ENCODE assay signal across 12 cellular contexts in the genomic region with DNA sequence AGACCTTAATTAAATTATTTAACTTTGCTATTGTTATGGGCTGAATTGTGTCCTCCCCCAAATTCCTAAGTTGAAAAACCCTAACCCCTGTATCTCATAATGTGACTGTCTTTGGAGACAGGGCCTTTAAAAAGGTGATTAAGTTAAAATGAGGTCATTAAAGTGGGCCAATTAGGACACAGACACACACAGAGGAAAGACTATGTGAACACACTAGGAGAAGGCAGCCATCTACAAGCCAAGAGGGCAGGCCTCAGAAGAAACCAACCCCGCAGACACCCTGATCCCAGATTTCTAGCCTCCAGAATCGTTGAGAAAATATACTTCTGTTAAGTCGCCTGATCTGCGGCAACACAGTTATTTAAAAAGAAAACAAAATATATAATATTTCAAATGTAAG. TPM values are rescaled to one million over a fixed set of nuclear protein-coding genes. Genes with fewer than 3 reads are reported as not detected.
DNase-seq lines count a peak whose midpoint lies in the region; ATAC-seq and TF ChIP-seq lines count a peak whose summit lies in the region.
"Had no signal": no experiment of that assay in that cellular context is flagged by ENCODE, and none has a peak within 500 bp of the region (broad histone marks: within the 10 kb centered on the region; RNA-seq: fewer than 3 reads in every experiment).

No MANE protein-coding gene starts in this region.

- H3F3A ChIP-seq in OCI-LY1 (ENCODE audit: insufficient read depth, low read length) = peaks cover 11% of the 10 kb centered on the region

- H3K9me2 ChIP-seq in OCI-LY1 (ENCODE audit: low read depth, low read length) = no peaks in the 10 kb centered on the region

- H3K27ac Mint-ChIP-seq in activated T-cell treated with anti-CD3 and anti-CD28 coated beads, Interleukin-2, amount 50 U/mL, for 72 hours = peak overlapping the region; percentile 99
- H3K27ac Mint-ChIP-seq in effector memory CD8-positive, alpha-beta T cell = peak overlapping the region; percentile 65 to 100
- H3K27ac Mint-ChIP-seq in stimulated activated naive CD8-positive, alpha-beta T cell treated with anti-CD3 and anti-CD28 coated beads, Interleukin-15, Interleukin-2, amounts not matched to agents 100 ng/mL and 50 ng/mL, for 24 hours = peak overlapping the region; percentile 96

- no peak for DNase-seq in activated T-cell treated with anti-CD3 and anti-CD28 coated beads, Interleukin-2, amount 50 U/mL, for 72 hours
- no peak for DNase-seq in activated T-cell treated with anti-CD3 and anti-CD28 coated beads for 4 hours
- no peak for DNase-seq in effector memory CD8-positive, alpha-beta T cell
- no peak for DNase-seq in ecto neural progenitor cell (ENCODE audit: low spot score)
- no peak for DNase-seq in RKO (ENCODE audit: low spot score)
- DNase-seq in hepatic stellate cell (ENCODE audit: low spot score) = no peak
- DNase-seq: glutamatergic neuron; NCI-H187 treated with DMSO at 0.1 percent for 48 hours; NK-92 treated with Interleukin-12 subunit alpha and Interleukin-12 subunit beta, amount 100 ng/mL, for 24 hours had no signal

- H3K9me3 Mint-ChIP-seq in activated T-cell treated with anti-CD3 and anti-CD28 coated beads, Interleukin-2, amount 50 U/mL, for 72 hours = no peaks in the 10 kb centered on the region
- H3K9me3 Mint-ChIP-seq in effector memory CD8-positive, alpha-beta T cell = no peaks in the 10 kb centered on the region
- H3K9me3 Mint-ChIP-seq in stimulated activated naive CD8-positive, alpha-beta T cell treated with anti-CD3 and anti-CD28 coated beads, Interleukin-15, Interleukin-2, amounts not matched to agents 100 ng/mL and 50 ng/mL, for 24 hours = no peaks in the 10 kb centered on the region

- H3K4me2 ChIP-seq in OCI-LY1 (ENCODE audit: low read length) = peak overlapping the region; percentile 79

- no peak for TF ChIP-seq CTCF in OCI-LY1 (IDR thresholded peaks at IDR 0.05; ENCODE audit: low read length)

- H3K27ac ChIP-seq in OCI-LY1 (ENCODE audit: low read depth, low read length, poor library complexity, severe bottlenecking) = peak overlapping the region; percentile 83

- H3K36me3 Mint-ChIP-seq in activated T-cell treated with anti-CD3 and anti-CD28 coated beads, Interleukin-2, amount 50 U/mL, for 72 hours (ENCODE audit: insufficient read depth in 2 of 2) = peaks cover 31 to 69% of the 10 kb centered on the region in 2 donors
- peaks cover 96% of the 10 kb centered on the region for H3K36me3 Mint-ChIP-seq in effector memory CD8-positive, alpha-beta T cell (ENCODE audit: insufficient read depth)
- peaks cover 84% of the 10 kb centered on the region for H3K36me3 Mint-ChIP-seq in stimulated activated naive CD8-positive, alpha-beta T cell treated with anti-CD3 and anti-CD28 coated beads, Interleukin-15, Interleukin-2, amounts not matched to agents 100 ng/mL and 50 ng/mL, for 24 hours (ENCODE audit: low read depth)

- H2AFZ ChIP-seq in OCI-LY1 (ENCODE audit: low read length) = no peak overlapping the region

- no peaks in the 10 kb centered on the region for H3K9me3 ChIP-seq in OCI-LY1 (ENCODE audit: low read length)

- H3K4me1 ChIP-seq in OCI-LY1 (ENCODE audit: insufficient read depth, low read length, severe bottlenecking) = peaks cover 86% of the 10 kb centered on the region

- H3K79me2 ChIP-seq in OCI-LY1 (ENCODE audit: insufficient read depth, low read length) = peaks cover 96% of the 10 kb centered on the region

- H3K27me3 ChIP-seq in OCI-LY1 (ENCODE audit: insufficient read depth, low read length) = no peaks in the 10 kb centered on the region

- H3K4me3 ChIP-seq in OCI-LY1 (ENCODE audit: low read depth, low read length, poor library complexity, severe bottlenecking) = peak overlapping the region; percentile 14
- H3K4me3 ChIP-seq: K562 had no signal

- peak overlapping the region; percentile 93 to 95 for H3K4me3 Mint-ChIP-seq in activated T-cell treated with anti-CD3 and anti-CD28 coated beads, Interleukin-2, amount 50 U/mL, for 72 hours
- H3K4me3 Mint-ChIP-seq in effector memory CD8-positive, alpha-beta T cell = peak overlapping the region; percentile 65 to 100
- peak overlapping the region; percentile 94 for H3K4me3 Mint-ChIP-seq in stimulated activated naive CD8-positive, alpha-beta T cell treated with anti-CD3 and anti-CD28 coated beads, Interleukin-15, Interleukin-2, amounts not matched to agents 100 ng/mL and 50 ng/mL, for 24 hours

- no peak overlapping the region for H3K9ac ChIP-seq in OCI-LY1 (ENCODE audit: low read length)

- peak; percentile 33 to 50 for ATAC-seq in activated T-cell treated with anti-CD3 and anti-CD28 coated beads, Interleukin-2, amount 50 U/mL, for 72 hours (replicated peaks in 1 of 2)
- peak; percentile 21 for ATAC-seq in effector memory CD8-positive, alpha-beta T cell (replicated peaks)
- ATAC-seq: K562 had no signal

- no peaks in the 10 kb centered on the region for H3K27me3 Mint-ChIP-seq in activated T-cell treated with anti-CD3 and anti-CD28 coated beads, Interleukin-2, amount 50 U/mL, for 72 hours (ENCODE audit: low read depth)
- no peaks in the 10 kb centered on the region for H3K27me3 Mint-ChIP-seq in effector memory CD8-positive, alpha-beta T cell
- H3K27me3 Mint-ChIP-seq in stimulated activated naive CD8-positive, alpha-beta T cell treated with anti-CD3 and anti-CD28 coated beads, Interleukin-15, Interleukin-2, amounts not matched to agents 100 ng/mL and 50 ng/mL, for 24 hours = no peaks in the 10 kb centered on the region

- H3K4me1 Mint-ChIP-seq in activated T-cell treated with anti-CD3 and anti-CD28 coated beads, Interleukin-2, amount 50 U/mL, for 72 hours (ENCODE audit: low read depth) = peaks cover 58% of the 10 kb centered on the region
- peaks cover 39 to 59% of the 10 kb centered on the region in 2 donors for H3K4me1 Mint-ChIP-seq in effector memory CD8-positive, alpha-beta T cell (ENCODE audit: low read depth in 2 of 2)
- H3K4me1 Mint-ChIP-seq in stimulated activated naive CD8-positive, alpha-beta T cell treated with anti-CD3 and anti-CD28 coated beads, Interleukin-15, Interleukin-2, amounts not matched to agents 100 ng/mL and 50 ng/mL, for 24 hours (ENCODE audit: low read depth) = peaks cover 70% of the 10 kb centered on the region

- no peaks in the 10 kb centered on the region for H4K20me1 ChIP-seq in OCI-LY1 (ENCODE audit: insufficient read depth, low read length)

- peaks cover 85% of the 10 kb centered on the region for H3K36me3 ChIP-seq in OCI-LY1 (ENCODE audit: insufficient read depth, low read length)

RNA-seq across cellular contexts. Expression of gene STK17B, which starts 6.4 kb away (rescaled TPM):
- total RNA-seq in activated T-cell treated with anti-CD3 and anti-CD28 coated beads, Interleukin-2, amount 50 U/mL, for 72 hours = 100 to 1,000 TPM; 279 to 280 TPM
